Comparison of ENCODE assay signal across 9 cellular contexts in the genomic region with DNA sequence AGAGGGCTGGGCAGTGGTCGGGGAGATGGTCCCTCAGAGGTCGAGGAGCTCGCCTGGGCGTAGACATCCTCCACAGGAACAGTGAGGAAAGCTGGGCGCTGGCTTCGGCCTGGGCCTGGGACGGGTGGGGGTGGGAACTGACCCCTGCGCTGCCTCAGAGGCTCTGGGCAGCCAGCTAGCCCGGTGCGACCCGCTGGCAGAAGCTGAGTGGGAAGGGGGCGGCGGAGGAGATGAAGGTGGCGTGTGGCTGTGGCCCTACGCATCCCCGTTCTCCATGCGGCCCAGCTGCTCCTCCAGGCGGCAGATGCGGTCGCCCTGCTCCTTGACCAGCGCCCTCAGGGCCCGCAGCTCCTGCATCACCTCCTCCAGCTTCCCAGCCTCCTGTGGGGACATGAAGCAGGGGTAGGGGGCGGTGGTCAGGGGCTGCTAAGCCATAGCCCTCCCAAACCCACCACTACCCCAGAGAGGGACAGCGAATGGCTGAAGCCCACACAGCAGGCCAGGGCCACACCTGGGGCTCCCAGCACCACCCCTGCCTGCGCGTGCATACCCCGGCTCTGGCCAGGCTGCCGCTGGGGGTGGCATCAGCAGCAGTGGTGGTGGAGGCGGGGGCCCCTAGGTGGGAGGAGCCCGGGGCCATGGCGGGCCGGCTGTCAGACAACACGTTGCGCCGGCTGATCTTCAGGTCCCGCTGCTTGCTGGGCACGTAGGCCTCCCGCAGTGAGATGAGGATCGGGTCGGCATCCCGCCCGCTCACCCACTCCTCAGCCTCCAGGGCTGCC. TPM values are rescaled to one million over a fixed set of nuclear protein-coding genes. Genes with fewer than 3 reads are reported as not detected.
DNase-seq lines count a peak whose midpoint lies in the region; ATAC-seq and TF ChIP-seq lines count a peak whose summit lies in the region.
"Had no signal": no experiment of that assay in that cellular context is flagged by ENCODE, and none has a peak within 500 bp of the region (broad histone marks: within the 10 kb centered on the region; RNA-seq: fewer than 3 reads in every experiment).

No MANE protein-coding gene starts in this region.

- POLR2A ChIA-PET in activated naive CD8-positive, alpha-beta T cell treated with anti-CD3 and anti-CD28 coated beads, Interleukin-2, amount 10 ng/mL, durations not matched to agents 7 days and 5 days (lab: Charles Lee) = interaction anchor here (0.6 to 16.3 kb wide), 25 partner anchors 7 to 210 kb away, joined by 3 to 491 read pairs (median 8); a partner anchor contains a TSS

- peak; percentile 81 for DNase-seq in T-helper 2 cell treated with Interferon-gamma antibody and Interleukin-4, amounts not matched to agents 5 μg/mL and 100 μg/mL, for 36 hours (ENCODE audit: low spot score)
- peak; percentile 86 for DNase-seq in activated naive CD8-positive, alpha-beta T cell treated with anti-CD3 and anti-CD28 coated beads, Interleukin-2, amount 10 ng/mL, durations not matched to agents 7 days and 5 days
- DNase-seq in stimulated activated CD4-positive, alpha-beta T cell treated with anti-CD3 and anti-CD28 coated beads, Interleukin-12 subunit alpha, Interleukin-12 subunit beta, amount 100 ng/mL, for 48 hours (ENCODE audit: low read depth in 2 of 3, low spot score in 1 of 3) = peak; percentile 74 to 79 (median 79)
- DNase-seq in NCI-H2227 (lab: John Stamatoyannopoulos, UW; ENCODE audit: unreplicated experiment) (no peak), DMS153 (lab: John Stamatoyannopoulos, UW) (no peak), Right ventricle myocardium inferior (ENCODE audit: missing footprints) (no peak), NCI-H1694 (lab: John Stamatoyannopoulos, UW) (no peak)

- H3K4me3 ChIP-seq in DOHH2 (ENCODE audit: low read length) = peak overlapping the region; percentile 90

- ATAC-seq in activated naive CD8-positive, alpha-beta T cell treated with anti-CD3 and anti-CD28 coated beads, Interleukin-2, amount 10 ng/mL, durations not matched to agents 7 days and 5 days (ENCODE audit: low read depth) = peak; percentile 43
- ATAC-seq in Right ventricle myocardium inferior = no peak

- no peaks in the 10 kb centered on the region for H3K9me3 ChIP-seq in DOHH2 (ENCODE audit: control insufficient read depth, insufficient read depth, low read length)
- H3K9me3 ChIP-seq: left lung had no signal

- H3K79me2 ChIP-seq in DOHH2 (ENCODE audit: control insufficient read depth, low read length) = peaks cover 58% of the 10 kb centered on the region

- H3K4me3 Mint-ChIP-seq in T-helper 2 cell treated with Interferon-gamma antibody and Interleukin-4, amounts not matched to agents 5 μg/mL and 100 μg/mL, for 36 hours = peak overlapping the region; percentile 99
- H3K4me3 Mint-ChIP-seq in activated naive CD8-positive, alpha-beta T cell treated with anti-CD3 and anti-CD28 coated beads, Interleukin-2, amount 10 ng/mL, durations not matched to agents 7 days and 5 days = peak overlapping the region; percentile 98

- H3K9me2 ChIP-seq in DOHH2 (replicated peaks; ENCODE audit: control insufficient read depth, low read length) = no peaks in the 10 kb centered on the region

- intact Hi-C loops in Right ventricle myocardium inferior (cut with DNase I) = no loop called here

- peak overlapping the region; percentile 97 for H3K27ac Mint-ChIP-seq in T-helper 2 cell treated with Interferon-gamma antibody and Interleukin-4, amounts not matched to agents 5 μg/mL and 100 μg/mL, for 36 hours
- H3K27ac Mint-ChIP-seq in activated naive CD8-positive, alpha-beta T cell treated with anti-CD3 and anti-CD28 coated beads, Interleukin-2, amount 10 ng/mL, durations not matched to agents 7 days and 5 days = peak overlapping the region; percentile 96

- peaks cover 12% of the 10 kb centered on the region; the same call in 1 of the 2 replicates for H4K20me1 ChIP-seq in DOHH2 (ENCODE audit: control insufficient read depth, insufficient read depth, low read depth, low read length)

- peaks cover 40% of the 10 kb centered on the region for H3K4me1 Mint-ChIP-seq in T-helper 2 cell treated with Interferon-gamma antibody and Interleukin-4, amounts not matched to agents 5 μg/mL and 100 μg/mL, for 36 hours (ENCODE audit: low read depth)
- H3K4me1 Mint-ChIP-seq in activated naive CD8-positive, alpha-beta T cell treated with anti-CD3 and anti-CD28 coated beads, Interleukin-2, amount 10 ng/mL, durations not matched to agents 7 days and 5 days = peaks cover 35% of the 10 kb centered on the region

- H3K27ac ChIP-seq in DOHH2 (ENCODE audit: low read depth, low read length) = peak overlapping the region; percentile 97

- peak; percentile 20 for TF ChIP-seq CTCF in DOHH2 (IDR thresholded peaks at IDR 0.05; ENCODE audit: low read depth, low read length, poor library complexity, severe bottlenecking)

- H3K9me3 Mint-ChIP-seq in T-helper 2 cell treated with Interferon-gamma antibody and Interleukin-4, amounts not matched to agents 5 μg/mL and 100 μg/mL, for 36 hours = no peaks in the 10 kb centered on the region
- no peaks in the 10 kb centered on the region for H3K9me3 Mint-ChIP-seq in activated naive CD8-positive, alpha-beta T cell treated with anti-CD3 and anti-CD28 coated beads, Interleukin-2, amount 10 ng/mL, durations not matched to agents 7 days and 5 days

- peaks cover 55% of the 10 kb centered on the region for H3F3A ChIP-seq in DOHH2 (ENCODE audit: control insufficient read depth, insufficient read depth)

- no peaks in the 10 kb centered on the region for H3K27me3 ChIP-seq in DOHH2 (ENCODE audit: control insufficient read depth, low read length)
- H3K27me3 ChIP-seq: left lung had no signal

- H3K36me3 Mint-ChIP-seq in T-helper 2 cell treated with Interferon-gamma antibody and Interleukin-4, amounts not matched to agents 5 μg/mL and 100 μg/mL, for 36 hours (ENCODE audit: low read depth) = peaks cover 41% of the 10 kb centered on the region
- peaks cover 29% of the 10 kb centered on the region for H3K36me3 Mint-ChIP-seq in activated naive CD8-positive, alpha-beta T cell treated with anti-CD3 and anti-CD28 coated beads, Interleukin-2, amount 10 ng/mL, durations not matched to agents 7 days and 5 days

- peaks cover 87% of the 10 kb centered on the region for H3K4me1 ChIP-seq in DOHH2 (ENCODE audit: control insufficient read depth, low read length)

- peak overlapping the region; percentile 94 for H3K4me2 ChIP-seq in DOHH2 (ENCODE audit: low read length)

- peaks cover 84% of the 10 kb centered on the region for H3K36me3 ChIP-seq in DOHH2 (ENCODE audit: control insufficient read depth, low read length)

- no peaks in the 10 kb centered on the region for H3K27me3 Mint-ChIP-seq in T-helper 2 cell treated with Interferon-gamma antibody and Interleukin-4, amounts not matched to agents 5 μg/mL and 100 μg/mL, for 36 hours (ENCODE audit: low read depth)
- H3K27me3 Mint-ChIP-seq in activated naive CD8-positive, alpha-beta T cell treated with anti-CD3 and anti-CD28 coated beads, Interleukin-2, amount 10 ng/mL, durations not matched to agents 7 days and 5 days = no peaks in the 10 kb centered on the region

RNA-seq across cellular contexts. Expression of a gene that starts 0.8 kb away (rescaled TPM):
- 100 to 1,000 TPM; 351 to 371 TPM for total RNA-seq in activated naive CD8-positive, alpha-beta T cell treated with anti-CD3 and anti-CD28 coated beads, Interleukin-2, amount 10 ng/mL, durations not matched to agents 7 days and 5 days
- 1.7 TPM for total RNA-seq in Right ventricle myocardium inferior

RNA-seq across cellular contexts. Expression of a gene that starts 5.0 kb away (rescaled TPM):
- 100 to 1,000 TPM; 168 to 195 TPM for total RNA-seq in activated naive CD8-positive, alpha-beta T cell treated with anti-CD3 and anti-CD28 coated beads, Interleukin-2, amount 10 ng/mL, durations not matched to agents 7 days and 5 days
- total RNA-seq in Right ventricle myocardium inferior = 26.6 TPM

RNA-seq across cellular contexts. Expression of a gene that starts 10.0 kb away (rescaled TPM):
- total RNA-seq in activated naive CD8-positive, alpha-beta T cell treated with anti-CD3 and anti-CD28 coated beads, Interleukin-2, amount 10 ng/mL, durations not matched to agents 7 days and 5 days = 10 to 100 TPM; 69.0 to 71.4 TPM
- 27.8 TPM for total RNA-seq in Right ventricle myocardium inferior

RNA-seq across cellular contexts. Expression of a gene that starts 14.2 kb away (rescaled TPM):
- total RNA-seq in activated naive CD8-positive, alpha-beta T cell treated with anti-CD3 and anti-CD28 coated beads, Interleukin-2, amount 10 ng/mL, durations not matched to agents 7 days and 5 days = not detected
- total RNA-seq in Right ventricle myocardium inferior = not detected
- total RNA-seq: left lung had no signal

RNA-seq across cellular contexts. Expression of a gene that starts 16.8 kb away (rescaled TPM):
- total RNA-seq in activated naive CD8-positive, alpha-beta T cell treated with anti-CD3 and anti-CD28 coated beads, Interleukin-2, amount 10 ng/mL, durations not matched to agents 7 days and 5 days = 1 to 10 TPM; 2.8 to 3.0 TPM
- 1.1 TPM for total RNA-seq in Right ventricle myocardium inferior

Comparison
In these comparisons a context has a peak if more than half of its experiments do, and no peak if none do; other contexts are left out.
1. DNase-seq: peak in T-helper 2 cell treated with Interferon-gamma antibody and Interleukin-4, amounts not matched to agents 5 μg/mL and 100 μg/mL, for 36 hours (single experiment), activated naive CD8-positive, alpha-beta T cell treated with anti-CD3 and anti-CD28 coated beads, Interleukin-2, amount 10 ng/mL, durations not matched to agents 7 days and 5 days (single experiment) and stimulated activated CD4-positive, alpha-beta T cell treated with anti-CD3 and anti-CD28 coated beads, Interleukin-12 subunit alpha, Interleukin-12 subunit beta, amount 100 ng/mL, for 48 hours (3 of 3); none in NCI-H2227 (single experiment), DMS153 (single experiment), Right ventricle myocardium inferior (single experiment) and NCI-H1694 (single experiment).
2. RNA of a gene that starts 0.8 kb away (total RNA-seq): 351 to 371 TPM in activated naive CD8-positive, alpha-beta T cell treated with anti-CD3 and anti-CD28 coated beads, Interleukin-2, amount 10 ng/mL, durations not matched to agents 7 days and 5 days; 1.7 TPM in Right ventricle myocardium inferior (single experiment); every median in the first group is over 100 times any median in the second.